In the genomic region with DNA sequence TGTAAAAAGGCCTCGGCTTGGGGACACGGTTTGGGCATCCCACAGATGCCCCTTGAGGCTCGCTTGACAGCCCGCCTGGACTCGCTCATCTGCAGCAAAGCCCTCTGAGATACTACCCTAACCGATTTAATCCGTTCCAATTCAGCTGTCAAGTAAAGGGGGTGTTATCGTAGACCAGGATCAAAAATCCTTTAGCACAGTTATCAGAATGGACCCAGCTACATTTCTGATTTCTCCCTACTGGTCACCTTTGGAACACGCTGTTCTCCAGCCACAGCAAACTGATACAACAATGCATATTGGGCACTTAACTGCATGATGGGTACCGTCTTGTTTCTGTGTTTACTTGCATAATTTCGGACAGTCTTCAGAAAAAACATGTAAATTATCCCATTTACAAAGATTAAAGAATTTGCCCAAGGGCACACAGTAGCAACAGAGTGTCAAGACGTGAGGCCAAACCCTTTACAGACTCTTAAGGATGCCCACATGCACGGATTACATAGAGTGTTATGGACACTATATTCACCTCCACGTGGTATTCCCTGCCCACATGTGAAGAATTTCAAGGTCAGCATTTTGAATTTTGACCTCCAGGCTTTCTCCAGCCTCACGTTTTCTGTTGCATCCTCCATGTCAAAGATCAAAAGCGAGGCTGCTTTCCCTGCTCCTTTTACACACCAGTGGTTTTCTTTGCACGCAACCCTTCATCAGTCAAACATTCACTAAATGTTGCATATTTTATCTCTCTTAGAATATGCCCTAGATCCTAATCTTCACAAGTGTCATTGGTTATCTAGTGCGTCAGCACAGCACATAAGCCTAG, we compare ENCODE assay signal across 1 cellular context.
TF ChIP-seq lines count a peak whose summit lies in the region.

No MANE protein-coding gene starts in this region.

TF ChIP-seq in HepG2, 621 proteins besides CTCF, POLR2A, EP300 and RAD21 (continued from another document and continues in another):
- TF ChIP-seq, protein P1, sequence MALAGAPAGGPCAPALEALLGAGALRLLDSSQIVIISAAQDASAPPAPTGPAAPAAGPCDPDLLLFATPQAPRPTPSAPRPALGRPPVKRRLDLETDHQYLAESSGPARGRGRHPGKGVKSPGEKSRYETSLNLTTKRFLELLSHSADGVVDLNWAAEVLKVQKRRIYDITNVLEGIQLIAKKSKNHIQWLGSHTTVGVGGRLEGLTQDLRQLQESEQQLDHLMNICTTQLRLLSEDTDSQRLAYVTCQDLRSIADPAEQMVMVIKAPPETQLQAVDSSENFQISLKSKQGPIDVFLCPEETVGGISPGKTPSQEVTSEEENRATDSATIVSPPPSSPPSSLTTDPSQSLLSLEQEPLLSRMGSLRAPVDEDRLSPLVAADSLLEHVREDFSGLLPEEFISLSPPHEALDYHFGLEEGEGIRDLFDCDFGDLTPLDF (CRISPR knock-in tag; IDR thresholded peaks at IDR 0.05) = 0 out of 2 replicates have a peak, but pooled peaks have one; percentile 4
- TF ChIP-seq SOX5 (CRISPR knock-in tag; IDR thresholded peaks at IDR 0.05; ENCODE audit: borderline replicate concordance) = peak; percentile 81; the same call in 1 of the 2 replicates
- TF ChIP-seq CBX2 (IDR thresholded peaks at IDR 0.05; ENCODE audit: low read depth, low read length) = no peak
- TF ChIP-seq CBX2 (CRISPR knock-in tag; IDR thresholded peaks at IDR 0.05; ENCODE audit: low read depth) = 0 out of 2 replicates have a peak, but pooled peaks have one; percentile 44
- TF ChIP-seq, protein P2, sequence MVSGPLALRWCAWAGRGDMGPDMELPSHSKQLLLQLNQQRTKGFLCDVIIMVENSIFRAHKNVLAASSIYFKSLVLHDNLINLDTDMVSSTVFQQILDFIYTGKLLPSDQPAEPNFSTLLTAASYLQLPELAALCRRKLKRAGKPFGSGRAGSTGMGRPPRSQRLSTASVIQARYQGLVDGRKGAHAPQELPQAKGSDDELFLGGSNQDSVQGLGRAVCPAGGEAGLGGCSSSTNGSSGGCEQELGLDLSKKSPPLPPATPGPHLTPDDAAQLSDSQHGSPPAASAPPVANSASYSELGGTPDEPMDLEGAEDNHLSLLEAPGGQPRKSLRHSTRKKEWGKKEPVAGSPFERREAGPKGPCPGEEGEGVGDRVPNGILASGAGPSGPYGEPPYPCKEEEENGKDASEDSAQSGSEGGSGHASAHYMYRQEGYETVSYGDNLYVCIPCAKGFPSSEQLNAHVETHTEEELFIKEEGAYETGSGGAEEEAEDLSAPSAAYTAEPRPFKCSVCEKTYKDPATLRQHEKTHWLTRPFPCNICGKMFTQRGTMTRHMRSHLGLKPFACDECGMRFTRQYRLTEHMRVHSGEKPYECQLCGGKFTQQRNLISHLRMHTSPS (CRISPR knock-in tag; IDR thresholded peaks at IDR 0.05; ENCODE audit: low read depth) = 0 out of 2 replicates have a peak, but pooled peaks have one; percentile 23
- TF ChIP-seq, protein P3, sequence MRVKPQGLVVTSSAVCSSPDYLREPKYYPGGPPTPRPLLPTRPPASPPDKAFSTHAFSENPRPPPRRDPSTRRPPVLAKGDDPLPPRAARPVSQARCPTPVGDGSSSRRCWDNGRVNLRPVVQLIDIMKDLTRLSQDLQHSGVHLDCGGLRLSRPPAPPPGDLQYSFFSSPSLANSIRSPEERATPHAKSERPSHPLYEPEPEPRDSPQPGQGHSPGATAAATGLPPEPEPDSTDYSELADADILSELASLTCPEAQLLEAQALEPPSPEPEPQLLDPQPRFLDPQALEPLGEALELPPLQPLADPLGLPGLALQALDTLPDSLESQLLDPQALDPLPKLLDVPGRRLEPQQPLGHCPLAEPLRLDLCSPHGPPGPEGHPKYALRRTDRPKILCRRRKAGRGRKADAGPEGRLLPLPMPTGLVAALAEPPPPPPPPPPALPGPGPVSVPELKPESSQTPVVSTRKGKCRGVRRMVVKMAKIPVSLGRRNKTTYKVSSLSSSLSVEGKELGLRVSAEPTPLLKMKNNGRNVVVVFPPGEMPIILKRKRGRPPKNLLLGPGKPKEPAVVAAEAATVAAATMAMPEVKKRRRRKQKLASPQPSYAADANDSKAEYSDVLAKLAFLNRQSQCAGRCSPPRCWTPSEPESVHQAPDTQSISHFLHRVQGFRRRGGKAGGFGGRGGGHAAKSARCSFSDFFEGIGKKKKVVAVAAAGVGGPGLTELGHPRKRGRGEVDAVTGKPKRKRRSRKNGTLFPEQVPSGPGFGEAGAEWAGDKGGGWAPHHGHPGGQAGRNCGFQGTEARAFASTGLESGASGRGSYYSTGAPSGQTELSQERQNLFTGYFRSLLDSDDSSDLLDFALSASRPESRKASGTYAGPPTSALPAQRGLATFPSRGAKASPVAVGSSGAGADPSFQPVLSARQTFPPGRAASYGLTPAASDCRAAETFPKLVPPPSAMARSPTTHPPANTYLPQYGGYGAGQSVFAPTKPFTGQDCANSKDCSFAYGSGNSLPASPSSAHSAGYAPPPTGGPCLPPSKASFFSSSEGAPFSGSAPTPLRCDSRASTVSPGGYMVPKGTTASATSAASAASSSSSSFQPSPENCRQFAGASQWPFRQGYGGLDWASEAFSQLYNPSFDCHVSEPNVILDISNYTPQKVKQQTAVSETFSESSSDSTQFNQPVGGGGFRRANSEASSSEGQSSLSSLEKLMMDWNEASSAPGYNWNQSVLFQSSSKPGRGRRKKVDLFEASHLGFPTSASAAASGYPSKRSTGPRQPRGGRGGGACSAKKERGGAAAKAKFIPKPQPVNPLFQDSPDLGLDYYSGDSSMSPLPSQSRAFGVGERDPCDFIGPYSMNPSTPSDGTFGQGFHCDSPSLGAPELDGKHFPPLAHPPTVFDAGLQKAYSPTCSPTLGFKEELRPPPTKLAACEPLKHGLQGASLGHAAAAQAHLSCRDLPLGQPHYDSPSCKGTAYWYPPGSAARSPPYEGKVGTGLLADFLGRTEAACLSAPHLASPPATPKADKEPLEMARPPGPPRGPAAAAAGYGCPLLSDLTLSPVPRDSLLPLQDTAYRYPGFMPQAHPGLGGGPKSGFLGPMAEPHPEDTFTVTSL (CRISPR knock-in tag; IDR thresholded peaks at IDR 0.05; ENCODE audit: borderline replicate concordance) = peak; percentile 59; the same call in 1 of the 2 replicates
- 0 out of 2 replicates have a peak, but pooled peaks have one; percentile 57 for TF ChIP-seq PAX8 (CRISPR knock-in tag; IDR thresholded peaks at IDR 0.05; ENCODE audit: borderline replicate concordance)
- peak; percentile 52 for TF ChIP-seq POLR2G (IDR thresholded peaks at IDR 0.05; ENCODE audit: low read depth, low read length)
- peak; percentile 61 for TF ChIP-seq MED8 (CRISPR knock-in tag; IDR thresholded peaks at IDR 0.05; ENCODE audit: insufficient replicate concordance)
- TF ChIP-seq SNAPC2 (CRISPR knock-in tag; IDR thresholded peaks at IDR 0.05) = no peak
- TF ChIP-seq TOE1 (CRISPR knock-in tag; IDR thresholded peaks at IDR 0.05) = no peak
- TF ChIP-seq CREB1 (IDR thresholded peaks at IDR 0.05) = no peak
- peak; percentile 49 for TF ChIP-seq CREB1 (CRISPR knock-in tag; IDR thresholded peaks at IDR 0.05)
- peak; percentile 74; the same call in 1 of the 2 replicates for TF ChIP-seq ETV5 (CRISPR knock-in tag; IDR thresholded peaks at IDR 0.05; ENCODE audit: borderline replicate concordance)
- peak; percentile 86 to 92 for TF ChIP-seq MAFK (conservative IDR thresholded peaks at IDR 0.05 in 1 of 2, IDR thresholded peaks at IDR 0.05 in 1 of 2; ENCODE audit: low read length in 2 of 2)
- TF ChIP-seq SKIL (CRISPR knock-in tag; IDR thresholded peaks at IDR 0.05; ENCODE audit: borderline replicate concordance) = 0 out of 2 replicates have a peak, but pooled peaks have one; percentile 32
- peak; percentile 2; the same call in 1 of the 2 replicates for TF ChIP-seq SP5 (CRISPR knock-in tag; IDR thresholded peaks at IDR 0.05; ENCODE audit: borderline replicate concordance, low read depth)
- 0 out of 2 replicates have a peak, but pooled peaks have one; percentile 58 for TF ChIP-seq IRX3 (CRISPR knock-in tag; IDR thresholded peaks at IDR 0.05; ENCODE audit: borderline replicate concordance, low read depth)
- TF ChIP-seq, protein P4, sequence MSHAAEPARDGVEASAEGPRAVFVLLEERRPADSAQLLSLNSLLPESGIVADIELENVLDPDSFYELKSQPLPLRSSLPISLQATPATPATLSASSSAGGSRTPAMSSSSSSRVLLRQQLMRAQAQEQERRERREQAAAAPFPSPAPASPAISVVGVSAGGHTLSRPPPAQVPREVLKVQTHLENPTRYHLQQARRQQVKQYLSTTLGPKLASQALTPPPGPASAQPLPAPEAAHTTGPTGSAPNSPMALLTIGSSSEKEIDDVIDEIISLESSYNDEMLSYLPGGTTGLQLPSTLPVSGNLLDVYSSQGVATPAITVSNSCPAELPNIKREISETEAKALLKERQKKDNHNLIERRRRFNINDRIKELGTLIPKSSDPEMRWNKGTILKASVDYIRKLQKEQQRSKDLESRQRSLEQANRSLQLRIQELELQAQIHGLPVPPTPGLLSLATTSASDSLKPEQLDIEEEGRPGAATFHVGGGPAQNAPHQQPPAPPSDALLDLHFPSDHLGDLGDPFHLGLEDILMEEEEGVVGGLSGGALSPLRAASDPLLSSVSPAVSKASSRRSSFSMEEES (CRISPR knock-in tag; IDR thresholded peaks at IDR 0.05) = 0 out of 2 replicates have a peak, but pooled peaks have one; percentile 17
- TF ChIP-seq ZNF124 (CRISPR knock-in tag; IDR thresholded peaks at IDR 0.05) = 0 out of 2 replicates have a peak, but pooled peaks have one; percentile 51
- TF ChIP-seq ELF3 (CRISPR knock-in tag; IDR thresholded peaks at IDR 0.05) = peak; percentile 54
- TF ChIP-seq, protein P5, sequence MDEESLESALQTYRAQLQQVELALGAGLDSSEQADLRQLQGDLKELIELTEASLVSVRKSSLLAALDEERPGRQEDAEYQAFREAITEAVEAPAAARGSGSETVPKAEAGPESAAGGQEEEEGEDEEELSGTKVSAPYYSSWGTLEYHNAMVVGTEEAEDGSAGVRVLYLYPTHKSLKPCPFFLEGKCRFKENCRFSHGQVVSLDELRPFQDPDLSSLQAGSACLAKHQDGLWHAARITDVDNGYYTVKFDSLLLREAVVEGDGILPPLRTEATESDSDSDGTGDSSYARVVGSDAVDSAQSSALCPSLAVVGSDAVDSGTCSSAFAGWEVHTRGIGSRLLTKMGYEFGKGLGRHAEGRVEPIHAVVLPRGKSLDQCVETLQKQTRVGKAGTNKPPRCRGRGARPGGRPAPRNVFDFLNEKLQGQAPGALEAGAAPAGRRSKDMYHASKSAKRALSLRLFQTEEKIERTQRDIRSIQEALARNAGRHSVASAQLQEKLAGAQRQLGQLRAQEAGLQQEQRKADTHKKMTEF (CRISPR knock-in tag; IDR thresholded peaks at IDR 0.05) = peak; percentile 80
- TF ChIP-seq, protein P6, sequence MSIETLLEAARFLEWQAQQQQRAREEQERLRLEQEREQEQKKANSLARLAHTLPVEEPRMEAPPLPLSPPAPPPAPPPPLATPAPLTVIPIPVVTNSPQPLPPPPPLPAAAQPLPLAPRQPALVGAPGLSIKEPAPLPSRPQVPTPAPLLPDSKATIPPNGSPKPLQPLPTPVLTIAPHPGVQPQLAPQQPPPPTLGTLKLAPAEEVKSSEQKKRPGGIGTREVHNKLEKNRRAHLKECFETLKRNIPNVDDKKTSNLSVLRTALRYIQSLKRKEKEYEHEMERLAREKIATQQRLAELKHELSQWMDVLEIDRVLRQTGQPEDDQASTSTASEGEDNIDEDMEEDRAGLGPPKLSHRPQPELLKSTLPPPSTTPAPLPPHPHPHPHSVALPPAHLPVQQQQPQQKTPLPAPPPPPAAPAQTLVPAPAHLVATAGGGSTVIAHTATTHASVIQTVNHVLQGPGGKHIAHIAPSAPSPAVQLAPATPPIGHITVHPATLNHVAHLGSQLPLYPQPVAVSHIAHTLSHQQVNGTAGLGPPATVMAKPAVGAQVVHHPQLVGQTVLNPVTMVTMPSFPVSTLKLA (IDR thresholded peaks at IDR 0.05) = peak; percentile 93
- TF ChIP-seq MXD4 (CRISPR knock-in tag; IDR thresholded peaks at IDR 0.05) = peak; percentile 57; the same call in 1 of the 2 replicates
- TF ChIP-seq ZNF589 (CRISPR knock-in tag; conservative IDR thresholded peaks at IDR 0.05) = 0 out of 2 replicates have a peak, but pooled peaks have one; percentile 33
- TF ChIP-seq ARNTL (CRISPR knock-in tag; IDR thresholded peaks at IDR 0.05) = peak; percentile 85
- 0 out of 2 replicates have a peak, but pooled peaks have one; percentile 26 for TF ChIP-seq REPIN1 (CRISPR knock-in tag; IDR thresholded peaks at IDR 0.05; ENCODE audit: borderline replicate concordance, low read depth)
- peak; percentile 55 for TF ChIP-seq CEBPG (CRISPR knock-in tag; IDR thresholded peaks at IDR 0.05)
- peak; percentile 77 for TF ChIP-seq RARA (CRISPR knock-in tag; IDR thresholded peaks at IDR 0.05)
- no peak; the same call in 1 of the 2 replicates for TF ChIP-seq ZNF773 (CRISPR knock-in tag; IDR thresholded peaks at IDR 0.05; ENCODE audit: borderline replicate concordance)
- TF ChIP-seq CREM (IDR thresholded peaks at IDR 0.05) = peak; percentile 77
- TF ChIP-seq CREM (CRISPR knock-in tag; IDR thresholded peaks at IDR 0.05) = no peak
- TF ChIP-seq MEF2D (CRISPR knock-in tag; IDR thresholded peaks at IDR 0.05) = no peak
- TF ChIP-seq KAT8 (CRISPR knock-in tag; IDR thresholded peaks at IDR 0.05) = peak; percentile 52; the same call in 1 of the 2 replicates
- TF ChIP-seq, protein P7, sequence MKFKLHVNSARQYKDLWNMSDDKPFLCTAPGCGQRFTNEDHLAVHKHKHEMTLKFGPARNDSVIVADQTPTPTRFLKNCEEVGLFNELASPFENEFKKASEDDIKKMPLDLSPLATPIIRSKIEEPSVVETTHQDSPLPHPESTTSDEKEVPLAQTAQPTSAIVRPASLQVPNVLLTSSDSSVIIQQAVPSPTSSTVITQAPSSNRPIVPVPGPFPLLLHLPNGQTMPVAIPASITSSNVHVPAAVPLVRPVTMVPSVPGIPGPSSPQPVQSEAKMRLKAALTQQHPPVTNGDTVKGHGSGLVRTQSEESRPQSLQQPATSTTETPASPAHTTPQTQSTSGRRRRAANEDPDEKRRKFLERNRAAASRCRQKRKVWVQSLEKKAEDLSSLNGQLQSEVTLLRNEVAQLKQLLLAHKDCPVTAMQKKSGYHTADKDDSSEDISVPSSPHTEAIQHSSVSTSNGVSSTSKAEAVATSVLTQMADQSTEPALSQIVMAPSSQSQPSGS (CRISPR knock-in tag; IDR thresholded peaks at IDR 0.05) = peak; percentile 36; the same call in 1 of the 2 replicates
- no peak; the same call in 1 of the 2 replicates for TF ChIP-seq SRY (CRISPR knock-in tag; IDR thresholded peaks at IDR 0.05)
- peak; percentile 81 for TF ChIP-seq MYC (CRISPR knock-in tag; IDR thresholded peaks at IDR 0.05; ENCODE audit: borderline replicate concordance)
